In the genomic region with DNA sequence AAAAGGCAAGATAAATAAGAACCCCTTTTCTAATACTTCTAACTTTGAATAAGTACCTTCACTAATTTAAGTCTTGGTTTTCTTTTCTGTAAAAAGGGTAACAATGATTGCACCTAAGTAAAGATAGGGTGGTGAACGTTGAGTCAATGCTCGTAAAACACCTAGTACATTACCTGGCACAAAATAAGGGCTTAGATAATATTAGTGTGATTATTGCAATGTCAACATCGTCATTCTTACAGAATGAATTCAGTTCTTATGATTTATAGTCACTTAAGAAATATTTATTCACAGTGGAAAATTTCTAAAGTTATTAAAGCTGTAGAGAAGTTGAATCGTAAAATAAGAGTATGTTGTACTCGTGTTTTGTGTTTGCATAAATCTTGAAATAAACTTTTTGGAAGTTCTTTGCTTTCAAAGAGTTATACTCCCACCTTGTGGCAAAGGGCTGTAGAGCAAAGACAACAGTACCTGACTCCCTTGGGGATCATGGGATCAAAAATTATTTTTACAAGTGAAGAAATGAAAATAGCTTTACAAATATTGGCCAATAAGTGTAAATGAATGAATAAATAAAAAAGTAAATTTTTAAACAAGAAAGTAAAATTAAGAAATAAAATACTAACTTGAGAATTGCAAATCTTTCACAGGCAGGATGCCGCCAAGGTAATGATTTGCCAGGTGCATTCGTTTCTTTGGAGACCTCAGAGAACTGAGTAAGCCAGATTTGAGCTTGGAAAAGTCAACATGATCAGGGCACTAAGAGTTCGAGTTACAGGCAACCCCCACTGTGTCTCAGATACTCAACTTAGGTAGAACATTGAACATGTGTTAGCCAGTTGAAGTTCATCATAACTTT, we compare ENCODE assay signal across 8 cellular contexts.
DNase-seq lines count a peak whose midpoint lies in the region; ATAC-seq and TF ChIP-seq lines count a peak whose summit lies in the region.

No MANE protein-coding gene starts in this region.

- H3K27ac Mint-ChIP-seq in activated CD8-positive, alpha-beta T cell treated with anti-CD3 and anti-CD28 coated beads for 36 hours: no peak overlapping the region

- no peaks in the 10 kb centered on the region for H3K9me3 Mint-ChIP-seq in activated CD8-positive, alpha-beta T cell treated with anti-CD3 and anti-CD28 coated beads for 36 hours

- POLR2A ChIA-PET in activated CD8-positive, alpha-beta T cell treated with anti-CD3 and anti-CD28 coated beads for 36 hours (lab: Charles Lee): interaction anchor here (0.6 kb wide), 1 partner anchor 123 kb away, joined by 3 read pairs; no protein-coding TSS in a partner anchor

- no peaks in the 10 kb centered on the region for H3K36me3 Mint-ChIP-seq in activated CD8-positive, alpha-beta T cell treated with anti-CD3 and anti-CD28 coated beads for 36 hours (ENCODE audit: low read depth)

- peak; percentile 41 for TF ChIP-seq CTCF in activated CD8-positive, alpha-beta T cell treated with anti-CD3 and anti-CD28 coated beads for 36 hours (IDR thresholded peaks at IDR 0.05)

- peak; percentile 60 for DNase-seq in NCI-H1436 (lab: John Stamatoyannopoulos, UW)
- DNase-seq in NCI-H1436 treated with DMSO at 0.1 percent for 48 hours (lab: John Stamatoyannopoulos, UW): no peak
- peak; percentile 48 for DNase-seq in NCI-H2081 treated with DMSO at 0.1 percent for 48 hours (lab: John Stamatoyannopoulos, UW)
- no peak for DNase-seq in activated CD8-positive, alpha-beta T cell treated with anti-CD3 and anti-CD28 coated beads for 36 hours
- DNase-seq in kidney tubule cell (ENCODE audit: low spot score): peak; percentile 56
- no peak for DNase-seq in activated naive CD4-positive, alpha-beta T cell treated with anti-CD3 and anti-CD28 coated beads, Interleukin-2, amount 50 U/mL, for 16 hours

- H3K4me3 Mint-ChIP-seq in activated CD8-positive, alpha-beta T cell treated with anti-CD3 and anti-CD28 coated beads for 36 hours: no peak overlapping the region

- no peak for ATAC-seq in activated CD8-positive, alpha-beta T cell treated with anti-CD3 and anti-CD28 coated beads for 36 hours
- ATAC-seq in HG03457 (IDR thresholded peaks at IDR 0.05; ENCODE audit: unreplicated experiment) (no peak), HG02840 (IDR thresholded peaks at IDR 0.05; ENCODE audit: low FRiP score, unreplicated experiment) (no peak)

- CTCF ChIA-PET in activated CD8-positive, alpha-beta T cell treated with anti-CD3 and anti-CD28 coated beads for 36 hours (lab: Charles Lee): interaction anchor here (0.9 to 2.2 kb wide), 6 partner anchors 9 to 684 kb away, joined by 3 to 7 read pairs (median 3); no protein-coding TSS in a partner anchor

- intact Hi-C loops in activated CD8-positive, alpha-beta T cell treated with anti-CD3 and anti-CD28 coated beads for 36 hours (cut with micrococcal nuclease): loop anchor here (10.0 kb wide), 2 partner anchors 475 to 685 kb away; no protein-coding TSS in a partner anchor

- no peaks in the 10 kb centered on the region for H3K27me3 Mint-ChIP-seq in activated CD8-positive, alpha-beta T cell treated with anti-CD3 and anti-CD28 coated beads for 36 hours

- H3K4me1 Mint-ChIP-seq in activated CD8-positive, alpha-beta T cell treated with anti-CD3 and anti-CD28 coated beads for 36 hours (ENCODE audit: low read depth): no peaks in the 10 kb centered on the region

Comparison
In these comparisons a context has a peak if more than half of its experiments do, and no peak if none do; other contexts are left out.
1. DNase-seq: peak in NCI-H1436 (single experiment), NCI-H2081 treated with DMSO at 0.1 percent for 48 hours (single experiment) and kidney tubule cell (single experiment); none in NCI-H1436 treated with DMSO at 0.1 percent for 48 hours (single experiment), activated CD8-positive, alpha-beta T cell treated with anti-CD3 and anti-CD28 coated beads for 36 hours (single experiment) and activated naive CD4-positive, alpha-beta T cell treated with anti-CD3 and anti-CD28 coated beads, Interleukin-2, amount 50 U/mL, for 16 hours (single experiment).